In genomic region chr1:179962168-179962567, GRCh38 we compare ENCODE assay signal across 3 cellular contexts.
A peak's percentile ranks its signal among the peaks of the same experiment; 100 is the strongest.
TF ChIP-seq lines count a peak whose summit lies in the region.

No MANE protein-coding gene starts in this region.

TF ChIP-seq in HEK293, 187 proteins besides CTCF, POLR2A, EP300 and RAD21:
- TF ChIP-seq ZNF146 (tag by site-specific recombination; IDR thresholded peaks at IDR 0.05), result peak; percentile 98
- TF ChIP-seq ZNF580 (tag by site-specific recombination; IDR thresholded peaks at IDR 0.05), result peak; percentile 77

TF ChIP-seq in SK-N-SH treated with all-trans-retinoic acid at 6 μM for 48 hours, 23 proteins besides CTCF, POLR2A, EP300 and RAD21:
- TF ChIP-seq ZNF8 (CRISPR knock-in tag; IDR thresholded peaks at IDR 0.05), result peak; percentile 32; the same call in 1 of the 2 replicates

TF ChIP-seq in K562, 482 proteins besides CTCF, POLR2A, EP300 and RAD21:
- TF ChIP-seq ZNF146 (CRISPR knock-in tag; IDR thresholded peaks at IDR 0.05; ENCODE audit: unreplicated experiment) (peak; percentile 38), BCOR (IDR thresholded peaks at IDR 0.05) (0 out of 2 replicates have a peak, but pooled peaks have one; percentile 14)
